11 cellular contexts compared by ENCODE assay signal in the genomic region with DNA sequence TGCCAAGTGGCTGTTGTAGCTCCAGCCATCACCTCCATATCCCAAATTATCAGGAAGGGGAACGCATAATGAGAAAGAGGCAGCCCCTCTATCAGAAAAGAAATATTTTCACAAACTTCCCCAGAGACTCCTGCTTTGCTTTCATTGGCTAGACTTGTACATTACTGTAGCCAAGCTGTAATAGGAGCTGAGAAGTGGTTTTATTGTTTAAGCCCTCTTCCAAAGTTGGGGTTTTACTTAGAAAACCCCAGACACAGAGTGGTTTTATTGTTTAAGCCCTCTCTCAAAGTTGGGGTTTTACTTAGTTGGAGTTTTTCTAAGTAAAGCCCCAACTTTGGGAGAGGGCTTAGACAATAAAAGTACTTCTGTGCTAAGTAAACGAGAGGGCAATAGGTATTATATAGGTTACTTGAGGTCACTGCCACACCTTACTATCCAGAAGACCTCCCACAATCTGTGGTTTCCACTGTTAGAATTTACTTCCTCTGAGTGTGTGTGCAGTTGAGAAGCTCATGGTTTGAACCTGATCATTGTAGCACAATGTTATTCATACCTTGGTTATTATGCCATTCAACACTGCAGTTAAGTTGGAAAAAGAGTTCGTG.
A peak's percentile ranks its signal among the peaks of the same experiment; 100 is the strongest.
DNase-seq lines count a peak whose midpoint lies in the region; ATAC-seq and TF ChIP-seq lines count a peak whose summit lies in the region.
"Had no signal": no experiment of that assay in that cellular context is flagged by ENCODE, and none has a peak within 500 bp of the region (broad histone marks: within the 10 kb centered on the region; RNA-seq: fewer than 3 reads in every experiment).

No MANE protein-coding gene starts in this region.

- H3K36me3 ChIP-seq in RWPE2 (ENCODE audit: low read depth) (peaks cover 99% of the 10 kb centered on the region), psoas muscle (ENCODE audit: insufficient read depth in 1 of 2, low read depth in 1 of 2) (peaks cover 16 to 98% of the 10 kb centered on the region in 2 donors), right lobe of liver (peaks cover 0 to 80% (median 33%) of the 10 kb centered on the region in 4 donors)

- H3K27ac ChIP-seq in RWPE2 (ENCODE audit: poor library complexity, severe bottlenecking), result no peak overlapping the region
- no peak overlapping the region for H3K27ac ChIP-seq in psoas muscle
- H3K27ac ChIP-seq in right lobe of liver, result no peak overlapping the region
- H3K27ac ChIP-seq: vagina had no signal

- WGBS in psoas muscle, 3 donors, result 72 to 77% (median 77%) methylated on average over 3 of the region's 3 CpGs
- WGBS in right lobe of liver (ENCODE audit: insufficient coverage, low coverage, low lambda C conversion rate, missing lambda C conversion rate), result 70% methylated on average over 3 of the region's 3 CpGs

- peaks cover 31% of the 10 kb centered on the region for H3K4me1 Mint-ChIP-seq in activated T-cell treated with anti-CD3 and anti-CD28 coated beads, Interleukin-2, amount 50 U/mL, for 72 hours (ENCODE audit: low read depth)
- H3K4me1 Mint-ChIP-seq in stimulated activated naive CD8-positive, alpha-beta T cell treated with anti-CD3 and anti-CD28 coated beads, Interleukin-15, Interleukin-2, amounts not matched to agents 100 ng/mL and 50 ng/mL, for 24 hours (ENCODE audit: low read depth), result peaks cover 33% of the 10 kb centered on the region

- ATAC-seq in activated T-cell treated with anti-CD3 and anti-CD28 coated beads, Interleukin-2, amount 50 U/mL, for 72 hours (replicated peaks in 1 of 2), result peak; percentile 83 to 84
- ATAC-seq in RWPE2 (ENCODE audit: low read depth) (peak; percentile 58; the same call in 1 of the 3 replicates), psoas muscle (no peak), right lobe of liver (no peak)

- no peaks in the 10 kb centered on the region for H3K9me3 Mint-ChIP-seq in activated T-cell treated with anti-CD3 and anti-CD28 coated beads, Interleukin-2, amount 50 U/mL, for 72 hours
- H3K9me3 Mint-ChIP-seq in stimulated activated naive CD8-positive, alpha-beta T cell treated with anti-CD3 and anti-CD28 coated beads, Interleukin-15, Interleukin-2, amounts not matched to agents 100 ng/mL and 50 ng/mL, for 24 hours, result no peaks in the 10 kb centered on the region

- H3K4me3 Mint-ChIP-seq in activated T-cell treated with anti-CD3 and anti-CD28 coated beads, Interleukin-2, amount 50 U/mL, for 72 hours, result peak overlapping the region in 1 of 2 donors; percentile 48
- peak overlapping the region; percentile 33 for H3K4me3 Mint-ChIP-seq in stimulated activated naive CD8-positive, alpha-beta T cell treated with anti-CD3 and anti-CD28 coated beads, Interleukin-15, Interleukin-2, amounts not matched to agents 100 ng/mL and 50 ng/mL, for 24 hours

- no peak overlapping the region for H3K4me3 ChIP-seq in RWPE2 (ENCODE audit: severe bottlenecking)
- no peak overlapping the region for H3K4me3 ChIP-seq in choroid plexus epithelial cell (ENCODE audit: low read depth, low read length)
- no peak overlapping the region for H3K4me3 ChIP-seq in psoas muscle
- no peak overlapping the region for H3K4me3 ChIP-seq in right lobe of liver
- H3K4me3 ChIP-seq: vagina had no signal

- H3K9me3 ChIP-seq in RWPE2 (ENCODE audit: severe bottlenecking) (no peaks in the 10 kb centered on the region), psoas muscle (no peaks in the 10 kb centered on the region), right lobe of liver (no peaks in the 10 kb centered on the region)
- H3K9me3 ChIP-seq: vagina had no signal

- H3K27me3 Mint-ChIP-seq in activated T-cell treated with anti-CD3 and anti-CD28 coated beads, Interleukin-2, amount 50 U/mL, for 72 hours (ENCODE audit: low read depth), result no peaks in the 10 kb centered on the region
- no peaks in the 10 kb centered on the region for H3K27me3 Mint-ChIP-seq in stimulated activated naive CD8-positive, alpha-beta T cell treated with anti-CD3 and anti-CD28 coated beads, Interleukin-15, Interleukin-2, amounts not matched to agents 100 ng/mL and 50 ng/mL, for 24 hours

- no peak overlapping the region for H3K27ac Mint-ChIP-seq in activated T-cell treated with anti-CD3 and anti-CD28 coated beads, Interleukin-2, amount 50 U/mL, for 72 hours
- H3K27ac Mint-ChIP-seq in stimulated activated naive CD8-positive, alpha-beta T cell treated with anti-CD3 and anti-CD28 coated beads, Interleukin-15, Interleukin-2, amounts not matched to agents 100 ng/mL and 50 ng/mL, for 24 hours, result no peak overlapping the region

- no peaks in the 10 kb centered on the region for H3K36me3 Mint-ChIP-seq in activated T-cell treated with anti-CD3 and anti-CD28 coated beads, Interleukin-2, amount 50 U/mL, for 72 hours (ENCODE audit: insufficient read depth in 2 of 2)
- peaks cover 7% of the 10 kb centered on the region for H3K36me3 Mint-ChIP-seq in stimulated activated naive CD8-positive, alpha-beta T cell treated with anti-CD3 and anti-CD28 coated beads, Interleukin-15, Interleukin-2, amounts not matched to agents 100 ng/mL and 50 ng/mL, for 24 hours (ENCODE audit: low read depth)

- intact Hi-C loops in psoas muscle (cut with DNase I) (loop anchor here in 1 of 2 donors (10.0 kb wide), 1 partner anchor 279 kb away; no protein-coding TSS in a partner anchor), right lobe of liver (cut with DNase I) (no loop called here)

- TF ChIP-seq POLR2A in right lobe of liver (IDR thresholded peaks at IDR 0.05), result no peak

- H3K4me1 ChIP-seq in RWPE2 (ENCODE audit: insufficient read depth, poor library complexity, severe bottlenecking), result no peaks in the 10 kb centered on the region
- no peaks in the 10 kb centered on the region for H3K4me1 ChIP-seq in psoas muscle
- H3K4me1 ChIP-seq in right lobe of liver, result no peaks in the 10 kb centered on the region
- H3K4me1 ChIP-seq: vagina had no signal

- DNase-seq in activated T-cell treated with anti-CD3 and anti-CD28 coated beads, Interleukin-2, amount 50 U/mL, for 72 hours, result no peak
- no peak for DNase-seq in activated T-cell treated with anti-CD3 and anti-CD28 coated beads, Interleukin-2, amount 50 U/mL, for 1 hour
- DNase-seq in RWPE2 (ENCODE audit: low spot score) (no peak), choroid plexus epithelial cell (ENCODE audit: low read depth) (peak; percentile 32), psoas muscle (no peak), NCI-H1092 treated with DMSO at 0.1 percent for 48 hours (lab: John Stamatoyannopoulos, UW) (no peak), right lobe of liver (no peak)
- DNase-seq: foreskin fibroblast; stimulated activated CD4-positive, alpha-beta T cell treated with anti-CD3 and anti-CD28 coated beads, Interleukin-2, amount 100 ng/mL, for 24 hours had no signal

- H3K27me3 ChIP-seq in RWPE2 (ENCODE audit: insufficient read depth, poor library complexity, severe bottlenecking), result no peaks in the 10 kb centered on the region
- no peaks in the 10 kb centered on the region for H3K27me3 ChIP-seq in psoas muscle (ENCODE audit: insufficient read depth in 3 of 3, low read length in 2 of 3)
- H3K27me3 ChIP-seq in right lobe of liver, result no peaks in the 10 kb centered on the region
- H3K27me3 ChIP-seq: vagina had no signal

- TF ChIP-seq CTCF in RWPE2 (IDR thresholded peaks at IDR 0.05; ENCODE audit: poor library complexity, severe bottlenecking) (no peak), choroid plexus epithelial cell (conservative IDR thresholded peaks at IDR 0.05; ENCODE audit: low read depth, low read length) (no peak), psoas muscle (IDR thresholded peaks at IDR 0.05) (no peak), right lobe of liver (IDR thresholded peaks at IDR 0.05) (no peak)

Comparison
In these comparisons a context has a peak if more than half of its experiments do, and no peak if none do; other contexts are left out.
1. ATAC-seq: peak in activated T-cell treated with anti-CD3 and anti-CD28 coated beads, Interleukin-2, amount 50 U/mL, for 72 hours (2 of 2) and RWPE2 (single experiment); none in psoas muscle (0 of 4) and right lobe of liver (0 of 4).